Comparison of ENCODE assay signal across 2 cellular contexts in the genomic region with DNA sequence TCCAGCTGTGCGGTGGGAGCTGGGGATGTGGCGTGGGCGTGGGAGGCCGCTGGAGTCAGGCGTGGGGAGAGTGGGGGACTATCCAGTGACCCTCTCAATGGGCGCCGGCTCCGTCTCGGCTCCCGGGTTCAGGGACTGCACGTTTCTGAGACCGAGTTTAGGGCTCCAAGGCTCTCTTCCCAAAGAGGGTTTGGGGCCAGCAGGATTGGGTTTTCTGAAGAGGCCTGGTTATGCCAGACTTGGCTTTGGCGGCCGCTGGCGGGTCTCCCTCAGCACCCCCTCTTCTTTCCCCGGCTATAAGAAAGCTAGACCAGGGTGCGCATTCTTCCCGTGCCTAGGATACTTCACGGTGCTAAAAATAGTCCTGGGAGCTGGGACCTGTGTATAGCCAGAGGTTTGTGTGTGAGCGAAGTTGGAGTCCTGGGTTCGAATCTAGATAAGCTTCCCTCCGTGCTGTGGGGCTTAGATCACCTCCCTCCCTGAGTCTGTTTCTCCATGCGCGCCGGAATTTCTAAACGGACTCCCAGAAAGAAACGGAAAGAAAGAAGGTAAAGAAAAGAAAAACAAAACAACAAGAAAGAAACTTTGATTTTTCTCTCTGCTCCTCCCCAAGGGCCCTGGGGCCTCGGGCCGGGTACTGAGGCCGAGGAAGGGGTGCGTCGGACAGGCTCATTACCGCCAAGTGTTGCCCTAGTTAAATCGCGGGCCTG.
TF ChIP-seq lines count a peak whose summit lies in the region.

No MANE protein-coding gene starts in this region.

TF ChIP-seq in K562, 482 proteins besides CTCF, POLR2A, EP300 and RAD21:
- TF ChIP-seq, protein P1, sequence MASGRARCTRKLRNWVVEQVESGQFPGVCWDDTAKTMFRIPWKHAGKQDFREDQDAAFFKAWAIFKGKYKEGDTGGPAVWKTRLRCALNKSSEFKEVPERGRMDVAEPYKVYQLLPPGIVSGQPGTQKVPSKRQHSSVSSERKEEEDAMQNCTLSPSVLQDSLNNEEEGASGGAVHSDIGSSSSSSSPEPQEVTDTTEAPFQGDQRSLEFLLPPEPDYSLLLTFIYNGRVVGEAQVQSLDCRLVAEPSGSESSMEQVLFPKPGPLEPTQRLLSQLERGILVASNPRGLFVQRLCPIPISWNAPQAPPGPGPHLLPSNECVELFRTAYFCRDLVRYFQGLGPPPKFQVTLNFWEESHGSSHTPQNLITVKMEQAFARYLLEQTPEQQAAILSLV (tag; IDR thresholded peaks at IDR 0.05), result no peak
- TF ChIP-seq EGR1 (conservative IDR thresholded peaks at IDR 0.05), result peak; percentile 22; the same call in 1 of the 2 replicates
- TF ChIP-seq HOXB6 (CRISPR knock-in tag; IDR thresholded peaks at IDR 0.05; ENCODE audit: borderline replicate concordance), result no peak

TF ChIP-seq in GM12891, 5 proteins besides CTCF, POLR2A, EP300 and RAD21:
- TF ChIP-seq TAF1 (IDR thresholded peaks at IDR 0.05; ENCODE audit: low read depth, low read length), result no peak
- TF ChIP-seq POU2F2 (IDR thresholded peaks at IDR 0.05; ENCODE audit: low read depth, low read length), result no peak
- no peak for TF ChIP-seq SPI1 (IDR thresholded peaks at IDR 0.05; ENCODE audit: low read depth, low read length)
- TF ChIP-seq PAX5 (IDR thresholded peaks at IDR 0.05; ENCODE audit: insufficient read depth, low read length, severe bottlenecking), result no peak
- TF ChIP-seq POLR2AphosphoS5 (IDR thresholded peaks at IDR 0.05; ENCODE audit: low read depth, low read length), result no peak
